12 cellular contexts compared by ENCODE assay signal in genomic region chr20:14948416-14948815, GRCh38.
A peak's percentile ranks its signal among the peaks of the same experiment; 100 is the strongest.
DNase-seq lines count a peak whose midpoint lies in the region; ATAC-seq and TF ChIP-seq lines count a peak whose summit lies in the region.
"Had no signal": no experiment of that assay in that cellular context is flagged by ENCODE, and none has a peak within 500 bp of the region (broad histone marks: within the 10 kb centered on the region; RNA-seq: fewer than 3 reads in every experiment).

No MANE protein-coding gene starts in this region.

- H3K4me1 ChIP-seq in right lobe of liver: no peaks in the 10 kb centered on the region
- H3K4me1 ChIP-seq in aorta (ENCODE audit: control insufficient read depth in 1 of 2, insufficient read depth in 2 of 2, low read length in 2 of 2): no peaks in the 10 kb centered on the region
- H3K4me1 ChIP-seq: lower lobe of right lung had no signal

- H3K4me1 Mint-ChIP-seq in activated naive CD8-positive, alpha-beta T cell treated with anti-CD3 and anti-CD28 coated beads for 36 hours: no peaks in the 10 kb centered on the region

- no peaks in the 10 kb centered on the region for H3K27me3 ChIP-seq in brain microvascular endothelial cell (replicated peaks)
- H3K27me3 ChIP-seq in right lobe of liver: no peaks in the 10 kb centered on the region
- H3K27me3 ChIP-seq in aorta (ENCODE audit: control insufficient read depth in 1 of 2, insufficient read depth in 2 of 2, low read length in 1 of 2): no peaks in the 10 kb centered on the region

- no peak overlapping the region for H3K4me3 Mint-ChIP-seq in activated naive CD8-positive, alpha-beta T cell treated with anti-CD3 and anti-CD28 coated beads for 36 hours
- H3K4me3 Mint-ChIP-seq: CD4-positive, alpha-beta T cell had no signal

- H3K36me3 Mint-ChIP-seq in activated naive CD8-positive, alpha-beta T cell treated with anti-CD3 and anti-CD28 coated beads for 36 hours: no peaks in the 10 kb centered on the region

- no peaks in the 10 kb centered on the region for H3K9me3 Mint-ChIP-seq in activated naive CD8-positive, alpha-beta T cell treated with anti-CD3 and anti-CD28 coated beads for 36 hours

- H3K27ac ChIP-seq in brain microvascular endothelial cell (no peak overlapping the region), right lobe of liver (no peak overlapping the region), aorta (ENCODE audit: low read depth in 1 of 2, low read length in 2 of 2) (no peak overlapping the region)
- H3K27ac ChIP-seq: lower lobe of right lung had no signal

- 49% methylated on average over 3 of the region's 3 CpGs for WGBS in right lobe of liver (ENCODE audit: insufficient coverage, low coverage, low lambda C conversion rate, missing lambda C conversion rate)
- WGBS in aorta, 2 donors: 88 to 89% methylated on average over 3 of the region's 3 CpGs

- H3K9me3 ChIP-seq in right lobe of liver (no peaks in the 10 kb centered on the region), aorta (ENCODE audit: control insufficient read depth, low read length) (no peaks in the 10 kb centered on the region)
- H3K9me3 ChIP-seq: lower lobe of right lung had no signal

- ATAC-seq in right lobe of liver: peak; percentile 55 to 75 (median 66)
- no peak for ATAC-seq in aorta (ENCODE audit: low FRiP score)
- ATAC-seq: lower lobe of right lung had no signal

- peak; percentile 42 for TF ChIP-seq CTCF in brain microvascular endothelial cell (IDR thresholded peaks at IDR 0.05; ENCODE audit: low read depth, low read length, missing control alignments)
- TF ChIP-seq CTCF in right lobe of liver (IDR thresholded peaks at IDR 0.05): peak; percentile 21 to 47 (median 36)

- H3K4me3 ChIP-seq in brain microvascular endothelial cell (ENCODE audit: low read depth, low read length) (no peak overlapping the region), right lobe of liver (no peak overlapping the region), aorta (ENCODE audit: low read length in 2 of 2) (no peak overlapping the region)
- H3K4me3 ChIP-seq: lower lobe of right lung had no signal

- H3K27me3 Mint-ChIP-seq in activated naive CD8-positive, alpha-beta T cell treated with anti-CD3 and anti-CD28 coated beads for 36 hours: no peaks in the 10 kb centered on the region
- H3K27me3 Mint-ChIP-seq: CD4-positive, alpha-beta T cell had no signal

- TF ChIP-seq POLR2A in right lobe of liver (IDR thresholded peaks at IDR 0.05): no peak

- intact Hi-C loops in right lobe of liver (cut with DNase I) (no loop called here), aorta (cut with DNase I) (no loop called here)

- DNase-seq in DMS53 treated with DMSO at 0.1 percent for 48 hours (lab: John Stamatoyannopoulos, UW; ENCODE audit: unreplicated experiment): peak; percentile 50
- peak; percentile 36 for DNase-seq in NCI-H1694 (lab: John Stamatoyannopoulos, UW)
- DNase-seq in brain microvascular endothelial cell: no peak
- DNase-seq in right lobe of liver: no peak
- DNase-seq in aorta: no peak
- DNase-seq in activated T-cell treated with anti-CD3 and anti-CD28 coated beads for 4 hours: no peak
- DNase-seq in ecto neural progenitor cell (ENCODE audit: low spot score): no peak
- DNase-seq in activated naive CD8-positive, alpha-beta T cell treated with anti-CD3 and anti-CD28 coated beads for 36 hours: no peak
- DNase-seq: CD4-positive, alpha-beta T cell; foreskin melanocyte; lower lobe of right lung; stimulated activated CD4-positive, alpha-beta T cell treated with anti-CD3 and anti-CD28 coated beads, Interleukin-2, amount 100 ng/mL, for 48 hours had no signal

- H3K27ac Mint-ChIP-seq in activated naive CD8-positive, alpha-beta T cell treated with anti-CD3 and anti-CD28 coated beads for 36 hours: no peak overlapping the region
- H3K27ac Mint-ChIP-seq: CD4-positive, alpha-beta T cell had no signal

- in situ Hi-C loops in brain microvascular endothelial cell (cut with HindIII; ENCODE audit: low pct_ligation_motif_present, low sequenced_read_pairs): no loop called here

- no peaks in the 10 kb centered on the region for H3K36me3 ChIP-seq in brain microvascular endothelial cell (replicated peaks)
- H3K36me3 ChIP-seq in right lobe of liver: no peaks in the 10 kb centered on the region
- no peaks in the 10 kb centered on the region for H3K36me3 ChIP-seq in aorta (ENCODE audit: control insufficient read depth in 1 of 2, insufficient read depth in 2 of 2, low read length in 1 of 2)
- H3K36me3 ChIP-seq: lower lobe of right lung had no signal

Comparison
In these comparisons a context has a peak if more than half of its experiments do, and no peak if none do; other contexts are left out.
1. DNase-seq: peak in DMS53 treated with DMSO at 0.1 percent for 48 hours (single experiment) and NCI-H1694 (single experiment); none in brain microvascular endothelial cell (single experiment), right lobe of liver (0 of 3), aorta (0 of 2), activated T-cell treated with anti-CD3 and anti-CD28 coated beads for 4 hours (single experiment), ecto neural progenitor cell (single experiment) and activated naive CD8-positive, alpha-beta T cell treated with anti-CD3 and anti-CD28 coated beads for 36 hours (single experiment).